Comparison of ENCODE assay signal across 8 cellular contexts in the genomic region with DNA sequence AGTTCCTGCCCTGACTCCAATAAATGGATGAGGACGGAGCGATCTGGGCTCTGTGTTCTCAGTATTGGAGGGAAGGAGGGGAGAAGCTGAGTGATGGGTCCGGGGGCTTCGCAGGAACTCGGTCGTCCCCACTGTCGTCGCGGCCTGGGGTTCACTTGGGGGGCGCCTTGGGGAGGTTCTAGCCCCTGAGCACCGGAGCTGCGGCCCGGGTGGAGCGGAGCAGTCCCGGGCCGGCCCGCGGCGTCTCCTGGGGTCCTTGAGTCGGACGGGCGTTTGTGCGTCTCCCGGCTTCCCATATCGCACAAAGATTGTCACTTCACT. TPM values are rescaled to one million over a fixed set of nuclear protein-coding genes. Genes with fewer than 3 reads are reported as not detected.
DNase-seq lines count a peak whose midpoint lies in the region; ATAC-seq, FAIRE-seq and TF ChIP-seq lines count a peak whose summit lies in the region.
"Had no signal": no experiment of that assay in that cellular context is flagged by ENCODE, and none has a peak within 500 bp of the region (broad histone marks: within the 10 kb centered on the region; RNA-seq: fewer than 3 reads in every experiment).

No MANE protein-coding gene starts in this region.

- H3K27ac ChIP-seq in astrocyte (ENCODE audit: low read depth, low read length) = no peak overlapping the region

- peaks cover 47% of the 10 kb centered on the region for H3K27me3 Mint-ChIP-seq in astrocyte (ENCODE audit: low read depth, unreplicated experiment)
- H3K27me3 Mint-ChIP-seq in natural killer cell (ENCODE audit: low read depth in 2 of 2) = peaks cover 0 to 34% of the 10 kb centered on the region in 2 donors

- no peak overlapping the region for H2AFZ ChIP-seq in astrocyte (ENCODE audit: low read depth, low read length)

- intact Hi-C loops in natural killer cell (cut with micrococcal nuclease) = no loop called here

- no peaks in the 10 kb centered on the region for H3K36me3 ChIP-seq in astrocyte (ENCODE audit: insufficient read depth, low read length)

- H3K27ac Mint-ChIP-seq in astrocyte (ENCODE audit: unreplicated experiment) (no peak overlapping the region), natural killer cell (no peak overlapping the region)

- DNase-seq in GM13976 (ENCODE audit: low spot score) = peak; percentile 47
- DNase-seq in astrocyte (ENCODE audit: low read depth) = no peak
- DNase-seq in natural killer cell = no peak
- DNase-seq in foreskin melanocyte = no peak
- DNase-seq in NCI-H446 treated with DMSO at 0.1 percent for 48 hours (lab: John Stamatoyannopoulos, UW) = no peak
- DNase-seq: NCI-H510A treated with DMSO at 0.1 percent for 48 hours had no signal

- H3K9ac ChIP-seq in astrocyte (ENCODE audit: low read length) = no peak overlapping the region

- in situ Hi-C loops in GM13976 (cut with MboI; ENCODE audit: low sequenced_read_pairs, unreplicated experiment) = no loop called here

- H3K27me3 ChIP-seq in astrocyte (ENCODE audit: insufficient read depth, low read length) = peaks cover 38% of the 10 kb centered on the region

- H3K4me2 ChIP-seq in astrocyte (ENCODE audit: low read length) = peak overlapping the region; percentile 48

- no peak for FAIRE-seq in astrocyte (lab: Jason Lieb, UNC)

- peaks cover 2% of the 10 kb centered on the region for H3K9me3 ChIP-seq in astrocyte (ENCODE audit: insufficient read depth, low read depth, low read length)

- no peak overlapping the region for H3K4me3 ChIP-seq in astrocyte (ENCODE audit: insufficient read depth, low read depth, low read length)

- peaks cover 1% of the 10 kb centered on the region for H3K4me1 Mint-ChIP-seq in astrocyte (ENCODE audit: low read depth, unreplicated experiment)
- peaks cover 0 to 11% of the 10 kb centered on the region in 2 donors for H3K4me1 Mint-ChIP-seq in natural killer cell

- TF ChIP-seq CTCF in GM13976 (IDR thresholded peaks at IDR 0.05; ENCODE audit: borderline replicate concordance, control extremely low read depth, extremely low read depth, insufficient read depth, missing control alignments) (no peak), astrocyte (IDR thresholded peaks at IDR 0.05; ENCODE audit: insufficient read depth, low read depth, low read length) (no peak), natural killer cell (IDR thresholded peaks at IDR 0.05) (no peak)

- peaks cover 6% of the 10 kb centered on the region for H3K4me1 ChIP-seq in astrocyte (ENCODE audit: insufficient read depth, low read length)

- H3K36me3 Mint-ChIP-seq in astrocyte (ENCODE audit: low read depth, unreplicated experiment) = no peaks in the 10 kb centered on the region
- no peaks in the 10 kb centered on the region for H3K36me3 Mint-ChIP-seq in natural killer cell

- H3K79me2 ChIP-seq in astrocyte (ENCODE audit: insufficient read depth, low read length) = no peaks in the 10 kb centered on the region

- H3K4me3 Mint-ChIP-seq in astrocyte (ENCODE audit: unreplicated experiment) (no peak overlapping the region), natural killer cell (peak overlapping the region; percentile 40)

- ATAC-seq in natural killer cell (no peak), GM19467 (IDR thresholded peaks at IDR 0.05; ENCODE audit: unreplicated experiment) (no peak)

- no peaks in the 10 kb centered on the region for H4K20me1 ChIP-seq in astrocyte (ENCODE audit: insufficient read depth, low read length)

- peaks cover 8% of the 10 kb centered on the region for H3K9me3 Mint-ChIP-seq in astrocyte (ENCODE audit: unreplicated experiment)
- H3K9me3 Mint-ChIP-seq in natural killer cell = no peaks in the 10 kb centered on the region

RNA-seq across cellular contexts. Expression of a gene that starts 0.6 kb away (rescaled TPM):
- total RNA-seq in astrocyte (not detected in 2 replicates), natural killer cell (not detected)
- total RNA-seq: omental fat pad had no signal

RNA-seq across cellular contexts. Expression of a gene that starts 7.5 kb away (rescaled TPM):
- 1.4 TPM in 1 of 2 replicates, not detected in the other for total RNA-seq in astrocyte
- total RNA-seq in natural killer cell = 1 to 10 TPM in 2 of 3 donors, not detected in 1; 3.2 to 9.9 TPM

RNA-seq across cellular contexts. Expression of a gene that starts 11.3 kb away (rescaled TPM):
- total RNA-seq in astrocyte (1.6 TPM in 1 of 2 replicates, not detected in the other), natural killer cell (10 to 100 TPM in 1 of 3 donors, not detected in 2; 16.9 TPM)

RNA-seq across cellular contexts. Expression of a gene that starts 12.7 kb away (rescaled TPM):
- not detected in 2 replicates for total RNA-seq in astrocyte
- total RNA-seq in natural killer cell = not detected
- total RNA-seq: omental fat pad had no signal

RNA-seq across cellular contexts. Expression of a gene that starts 15.1 kb away (rescaled TPM):
- total RNA-seq in astrocyte = 2.7 and 4.7 TPM in 2 replicates
- total RNA-seq in natural killer cell = 1 to 10 TPM in 2 of 3 donors, not detected in 1; 1.0 to 2.0 TPM
